In genomic region chr19:58468216-58468839, GRCh38 we compare ENCODE assay signal across 10 cellular contexts. TPM values are rescaled to one million over a fixed set of nuclear protein-coding genes. Genes with fewer than 3 reads are reported as not detected.
DNase-seq lines count a peak whose midpoint lies in the region; ATAC-seq and TF ChIP-seq lines count a peak whose summit lies in the region.
"Had no signal": no experiment of that assay in that cellular context is flagged by ENCODE, and none has a peak within 500 bp of the region (broad histone marks: within the 10 kb centered on the region; RNA-seq: fewer than 3 reads in every experiment).

No MANE protein-coding gene starts in this region.

- H3K4me3 ChIP-seq in left ventricle myocardium inferior = peak overlapping the region; percentile 92
- H3K4me3 ChIP-seq in heart right ventricle = peak overlapping the region in 3 of 10 donors; percentile 17 to 99 (median 83)
- 0 out of 2 replicates have a peak overlapping the region, but pooled peaks have one; percentile 8 for H3K4me3 ChIP-seq in SJSA1
- peak overlapping the region; percentile 54 for H3K4me3 ChIP-seq in fibroblast of the aortic adventitia (ENCODE audit: low read depth, low read length)

- H3K9me3 Mint-ChIP-seq in type B pancreatic cell = no peaks in the 10 kb centered on the region

- no peak overlapping the region for H3K27ac ChIP-seq in left ventricle myocardium inferior (replicated peaks)
- no peak overlapping the region for H3K27ac ChIP-seq in heart right ventricle
- no peak overlapping the region for H3K27ac ChIP-seq in SJSA1

- TF ChIP-seq CTCF in left ventricle myocardium inferior (IDR thresholded peaks at IDR 0.05; ENCODE audit: borderline replicate concordance) (no peak), heart right ventricle (IDR thresholded peaks at IDR 0.05) (no peak), fibroblast of the aortic adventitia (IDR thresholded peaks at IDR 0.05; ENCODE audit: insufficient read depth, low read length) (no peak), type B pancreatic cell (conservative IDR thresholded peaks at IDR 0.05) (no peak)

- peak overlapping the region; percentile 87 for H3K4me3 Mint-ChIP-seq in type B pancreatic cell

- 53 to 66% methylated on average over 5 of the region's 5 CpGs for WGBS in heart right ventricle, 2 donors

- H3K36me3 Mint-ChIP-seq in type B pancreatic cell = no peaks in the 10 kb centered on the region

- DNase-seq in left ventricle myocardium inferior = no peak
- no peak for DNase-seq in heart right ventricle
- no peak for DNase-seq in SJSA1 (ENCODE audit: low read depth in 1 of 2, low spot score in 2 of 2)
- DNase-seq in fibroblast of the aortic adventitia (ENCODE audit: low read depth) = no peak
- DNase-seq in type B pancreatic cell (ENCODE audit: extremely low spot score, unreplicated experiment) = no peak
- no peak for DNase-seq in left lobe of liver (ENCODE audit: low spot score)
- no peak for DNase-seq in SHP77 (lab: John Stamatoyannopoulos, UW)
- DNase-seq: activated CD8-positive, alpha-beta memory T cell treated with anti-CD3 and anti-CD28 coated beads for 24 hours; NCI-H446 had no signal

- H3K36me3 ChIP-seq in left ventricle myocardium inferior (peaks cover 40% of the 10 kb centered on the region), heart right ventricle (peaks cover 0 to 42% (median 12%) of the 10 kb centered on the region in 9 donors), SJSA1 (peaks cover 37% of the 10 kb centered on the region)

- H3K4me1 Mint-ChIP-seq in type B pancreatic cell (ENCODE audit: unreplicated experiment) = peaks cover 12% of the 10 kb centered on the region

- H3K9me3 ChIP-seq in left ventricle myocardium inferior (replicated peaks) (no peaks in the 10 kb centered on the region), heart right ventricle (no peaks in the 10 kb centered on the region), SJSA1 (replicated peaks) (no peaks in the 10 kb centered on the region)

- H3K4me1 ChIP-seq in left ventricle myocardium inferior (peaks cover 28% of the 10 kb centered on the region), heart right ventricle (peaks cover 6 to 23% (median 15%) of the 10 kb centered on the region in 9 donors), SJSA1 (replicated peaks) (peaks cover 12% of the 10 kb centered on the region)

- no peaks in the 10 kb centered on the region for H3K27me3 ChIP-seq in left ventricle myocardium inferior (ENCODE audit: low read depth)
- H3K27me3 ChIP-seq in heart right ventricle = no peaks in the 10 kb centered on the region
- no peaks in the 10 kb centered on the region for H3K27me3 ChIP-seq in SJSA1 (replicated peaks)

- intact Hi-C loops in left ventricle myocardium inferior (cut with micrococcal nuclease) = no loop called here
- intact Hi-C loops in heart right ventricle (cut with DNase I) = no loop called here

- H3K27me3 Mint-ChIP-seq in type B pancreatic cell = no peaks in the 10 kb centered on the region

- ATAC-seq in heart right ventricle = no peak
- ATAC-seq in left lobe of liver = no peak
- no peak for ATAC-seq in GM21360 (IDR thresholded peaks at IDR 0.05; ENCODE audit: unreplicated experiment)

- peak overlapping the region; percentile 66 for H3K27ac Mint-ChIP-seq in type B pancreatic cell

RNA-seq across cellular contexts. Expression of gene ZNF324, which starts 1.4 kb away (rescaled TPM):
- total RNA-seq in left ventricle myocardium inferior = 5.3 TPM
- 1 to 10 TPM; 3.8 to 6.1 (median 5.1) TPM for total RNA-seq in heart right ventricle
- polyA plus RNA-seq in heart right ventricle = 1 to 10 TPM; 2.6 to 4.0 TPM
- 6.4 and 15.1 TPM in 2 replicates for total RNA-seq in SJSA1 (2014; rRNA removed; shearing (Covaris generic))
- total RNA-seq in fibroblast of the aortic adventitia (ENCODE audit: low replicate concordance) = 9.2 and 18.4 TPM in 2 replicates
- total RNA-seq in type B pancreatic cell (ENCODE audit: low replicate concordance) = 11.5 and 15.0 TPM in 2 replicates
- 2.7 TPM for total RNA-seq in left lobe of liver

RNA-seq across cellular contexts. Expression of gene ZNF446, which starts 7.8 kb away (rescaled TPM):
- total RNA-seq in left ventricle myocardium inferior (4.9 TPM), heart right ventricle (1 to 10 TPM; 4.2 to 7.0 (median 5.1) TPM), fibroblast of the aortic adventitia (ENCODE audit: low replicate concordance) (6.7 and 7.5 TPM in 2 replicates), type B pancreatic cell (ENCODE audit: low replicate concordance) (13.0 and 17.4 TPM in 2 replicates), left lobe of liver (2.4 TPM)
- polyA plus RNA-seq in heart right ventricle = 10 to 100 TPM in 1 of 2 donors, 1 to 10 TPM in 1; 7.1 to 11.1 TPM
- 5.1 TPM in 2 replicates for total RNA-seq in SJSA1 (2014; rRNA removed; shearing (Covaris generic))

RNA-seq across cellular contexts. Expression of gene ZNF324B, which starts 16.9 kb away (rescaled TPM):
- total RNA-seq in left ventricle myocardium inferior (3.1 TPM), heart right ventricle (1 to 10 TPM; 1.9 to 5.2 (median 3.2) TPM), fibroblast of the aortic adventitia (ENCODE audit: low replicate concordance) (9.2 and 9.5 TPM in 2 replicates), type B pancreatic cell (ENCODE audit: low replicate concordance) (9.3 and 12.7 TPM in 2 replicates), left lobe of liver (4.6 TPM)
- polyA plus RNA-seq in heart right ventricle = 1 to 10 TPM; 1.4 to 1.6 TPM
- total RNA-seq in SJSA1 (2014; rRNA removed; shearing (Covaris generic)) = 4.9 and 6.7 TPM in 2 replicates

RNA-seq across cellular contexts. Expression of gene ZNF132, which starts 28.4 kb away (rescaled TPM):
- total RNA-seq in left ventricle myocardium inferior = 5.7 TPM
- 1 to 10 TPM; 3.6 to 6.7 (median 5.1) TPM for total RNA-seq in heart right ventricle
- 1 to 10 TPM; 1.1 to 1.3 TPM for polyA plus RNA-seq in heart right ventricle
- total RNA-seq in SJSA1 (2014; rRNA removed; shearing (Covaris generic)) = 2.8 and 6.0 TPM in 2 replicates
- total RNA-seq in fibroblast of the aortic adventitia (ENCODE audit: low replicate concordance) = 9.2 and 10.8 TPM in 2 replicates
- total RNA-seq in type B pancreatic cell (ENCODE audit: low replicate concordance) = 2.5 and 6.0 TPM in 2 replicates
- total RNA-seq in left lobe of liver = 1.9 TPM

RNA-seq across cellular contexts. Expression of gene SLC27A5, which starts 43.5 kb away (rescaled TPM):
- total RNA-seq in left ventricle myocardium inferior (4.1 TPM), heart right ventricle (1 to 10 TPM; 2.2 to 4.9 (median 3.9) TPM), fibroblast of the aortic adventitia (ENCODE audit: low replicate concordance) (5.2 and 5.5 TPM in 2 replicates), type B pancreatic cell (ENCODE audit: low replicate concordance) (5.7 and 9.3 TPM in 2 replicates), left lobe of liver (736 TPM)
- polyA plus RNA-seq in heart right ventricle = 1 to 10 TPM; 7.4 to 7.9 TPM
- 0.38 and 0.55 TPM in 2 replicates for total RNA-seq in SJSA1 (2014; rRNA removed; shearing (Covaris generic))
